In genomic region chr5:160230686-160231527, GRCh38 we compare ENCODE assay signal across 9 cellular contexts. TPM values are rescaled to one million over a fixed set of nuclear protein-coding genes. Genes with fewer than 3 reads are reported as not detected.
DNase-seq lines count a peak whose midpoint lies in the region; ATAC-seq and TF ChIP-seq lines count a peak whose summit lies in the region.
"Had no signal": no experiment of that assay in that cellular context is flagged by ENCODE, and none has a peak within 500 bp of the region (broad histone marks: within the 10 kb centered on the region; RNA-seq: fewer than 3 reads in every experiment).

No MANE protein-coding gene starts in this region.

- H3K27me3 ChIP-seq in testis, result no peaks in the 10 kb centered on the region

- no peak for TF ChIP-seq CTCF in MCF 10A (IDR thresholded peaks at IDR 0.05; ENCODE audit: unreplicated experiment)
- no peak for TF ChIP-seq CTCF in testis (IDR thresholded peaks at IDR 0.05)

- WGBS in testis, 2 donors, result 60 to 88% methylated on average over 7 to 9 of the region's 9 CpGs

- intact Hi-C loops in activated naive CD4-positive, alpha-beta T cell treated with anti-CD3 and anti-CD28 coated beads for 36 hours (cut with micrococcal nuclease), result no loop called here
- intact Hi-C loops in MCF 10A (cut with micrococcal nuclease) (no loop called here), testis (cut with DNase I; ENCODE audit: low total_unique reads) (no loop called here)

- no peaks in the 10 kb centered on the region for H3K27me3 Mint-ChIP-seq in activated naive CD4-positive, alpha-beta T cell treated with anti-CD3 and anti-CD28 coated beads for 36 hours (ENCODE audit: low read depth)
- peaks cover 7% of the 10 kb centered on the region for H3K27me3 Mint-ChIP-seq in activated naive CD4-positive, alpha-beta T cell treated with anti-CD3 and anti-CD28 coated beads, Interleukin-2, amount 10 ng/mL, durations not matched to agents 7 days and 5 days
- no peaks in the 10 kb centered on the region for H3K27me3 Mint-ChIP-seq in MCF 10A (ENCODE audit: insufficient read depth, unreplicated experiment)

- peak; percentile 50 for ATAC-seq in HG03039 (IDR thresholded peaks at IDR 0.05; ENCODE audit: unreplicated experiment)
- ATAC-seq in GM18873 (IDR thresholded peaks at IDR 0.05; ENCODE audit: low FRiP score, unreplicated experiment), result no peak

- no peaks in the 10 kb centered on the region for H3K36me3 Mint-ChIP-seq in activated naive CD4-positive, alpha-beta T cell treated with anti-CD3 and anti-CD28 coated beads for 36 hours (ENCODE audit: low read depth)
- no peaks in the 10 kb centered on the region for H3K36me3 Mint-ChIP-seq in activated naive CD4-positive, alpha-beta T cell treated with anti-CD3 and anti-CD28 coated beads, Interleukin-2, amount 10 ng/mL, durations not matched to agents 7 days and 5 days
- H3K36me3 Mint-ChIP-seq in MCF 10A (ENCODE audit: insufficient read depth, unreplicated experiment), result peaks cover 14% of the 10 kb centered on the region

- no peaks in the 10 kb centered on the region for H3K9me3 ChIP-seq in testis

- no peaks in the 10 kb centered on the region for H3K4me1 ChIP-seq in testis

- no peaks in the 10 kb centered on the region for H3K36me3 ChIP-seq in testis (ENCODE audit: low read depth, missing control alignments)

- CTCF ChIA-PET in activated naive CD4-positive, alpha-beta T cell treated with anti-CD3 and anti-CD28 coated beads for 36 hours (lab: Charles Lee), result interaction anchor here (0.6 to 1.1 kb wide), 3 partner anchors 35 to 115 kb away, joined by 3 to 4 read pairs (median 3); no protein-coding TSS in a partner anchor
- CTCF ChIA-PET in activated naive CD4-positive, alpha-beta T cell treated with anti-CD3 and anti-CD28 coated beads, Interleukin-2, amount 10 ng/mL, durations not matched to agents 7 days and 5 days (lab: Charles Lee), result no interaction called here
- CTCF ChIA-PET in MCF 10A (lab: Yijun Ruan, JAX), result interaction anchor here (0.6 to 4.9 kb wide), 9 partner anchors 9 to 158 kb away, joined by 3 to 42 read pairs (median 6); no protein-coding TSS in a partner anchor

- no peak for TF ChIP-seq POLR2A in testis (IDR thresholded peaks at IDR 0.05)

- no peaks in the 10 kb centered on the region for H3K4me1 Mint-ChIP-seq in activated naive CD4-positive, alpha-beta T cell treated with anti-CD3 and anti-CD28 coated beads for 36 hours (ENCODE audit: low read depth)
- no peaks in the 10 kb centered on the region for H3K4me1 Mint-ChIP-seq in activated naive CD4-positive, alpha-beta T cell treated with anti-CD3 and anti-CD28 coated beads, Interleukin-2, amount 10 ng/mL, durations not matched to agents 7 days and 5 days
- peaks cover 6% of the 10 kb centered on the region for H3K4me1 Mint-ChIP-seq in MCF 10A (ENCODE audit: insufficient read depth, unreplicated experiment)

- H3K9me3 Mint-ChIP-seq in activated naive CD4-positive, alpha-beta T cell treated with anti-CD3 and anti-CD28 coated beads for 36 hours, result no peaks in the 10 kb centered on the region
- H3K9me3 Mint-ChIP-seq in activated naive CD4-positive, alpha-beta T cell treated with anti-CD3 and anti-CD28 coated beads, Interleukin-2, amount 10 ng/mL, durations not matched to agents 7 days and 5 days, result no peaks in the 10 kb centered on the region
- no peaks in the 10 kb centered on the region for H3K9me3 Mint-ChIP-seq in MCF 10A (ENCODE audit: unreplicated experiment)

- BruUV-seq in MCF 10A (replicated peaks; lab: Mats Ljungman, UMichigan), result no TSS peak

- no peak overlapping the region for H3K4me3 Mint-ChIP-seq in activated naive CD4-positive, alpha-beta T cell treated with anti-CD3 and anti-CD28 coated beads for 36 hours
- no peak overlapping the region for H3K4me3 Mint-ChIP-seq in activated naive CD4-positive, alpha-beta T cell treated with anti-CD3 and anti-CD28 coated beads, Interleukin-2, amount 10 ng/mL, durations not matched to agents 7 days and 5 days
- H3K4me3 Mint-ChIP-seq in MCF 10A (ENCODE audit: unreplicated experiment), result no peak overlapping the region

- POLR2A ChIA-PET in MCF 10A (lab: Yijun Ruan, JAX), result interaction anchor here (0.7 kb wide), 1 partner anchor 13 kb away, joined by 3 read pairs; no protein-coding TSS in a partner anchor

- peak; percentile 17 for DNase-seq in activated naive CD4-positive, alpha-beta T cell treated with anti-CD3 and anti-CD28 coated beads for 36 hours
- DNase-seq in activated naive CD4-positive, alpha-beta T cell treated with anti-CD3 and anti-CD28 coated beads, Interleukin-2, amount 10 ng/mL, durations not matched to agents 7 days and 5 days, result no peak
- peak; percentile 76 for DNase-seq in MCF 10A (ENCODE audit: unreplicated experiment)
- peak; percentile 43 for DNase-seq in testis
- no peak for DNase-seq in NCI-H1417 (lab: John Stamatoyannopoulos, UW)
- no peak for DNase-seq in dermis blood vessel endothelial cell

- no peak overlapping the region for H3K27ac ChIP-seq in testis
- H3K27ac ChIP-seq: VCaP had no signal

- no peak overlapping the region for H3K4me3 ChIP-seq in testis

- no peak overlapping the region for H3K27ac Mint-ChIP-seq in activated naive CD4-positive, alpha-beta T cell treated with anti-CD3 and anti-CD28 coated beads for 36 hours
- no peak overlapping the region for H3K27ac Mint-ChIP-seq in activated naive CD4-positive, alpha-beta T cell treated with anti-CD3 and anti-CD28 coated beads, Interleukin-2, amount 10 ng/mL, durations not matched to agents 7 days and 5 days
- no peak overlapping the region for H3K27ac Mint-ChIP-seq in MCF 10A (ENCODE audit: low read depth, unreplicated experiment)

RNA-seq across cellular contexts. Expression of gene FABP6, which starts 1.6 kb away (rescaled TPM):
- total RNA-seq in activated naive CD4-positive, alpha-beta T cell treated with anti-CD3 and anti-CD28 coated beads for 36 hours, result not detected
- total RNA-seq in MCF 10A (2022) (not detected in 2 replicates), testis (1 to 10 TPM in 1 of 2 donors, under 1 TPM in 1; 0.94 to 1.5 TPM), dermis blood vessel endothelial cell (not detected in 2 replicates)
- polyA plus RNA-seq in testis (ENCODE audit: insufficient read depth, low read depth, low replicate concordance), result 4.0 TPM

Comparison
In these comparisons a context has a peak if more than half of its experiments do, and no peak if none do; other contexts are left out.
1. DNase-seq: peak in activated naive CD4-positive, alpha-beta T cell treated with anti-CD3 and anti-CD28 coated beads for 36 hours (single experiment), MCF 10A (single experiment) and testis (single experiment); none in activated naive CD4-positive, alpha-beta T cell treated with anti-CD3 and anti-CD28 coated beads, Interleukin-2, amount 10 ng/mL, durations not matched to agents 7 days and 5 days (single experiment), NCI-H1417 (0 of 3) and dermis blood vessel endothelial cell (single experiment).